In the genomic region with DNA sequence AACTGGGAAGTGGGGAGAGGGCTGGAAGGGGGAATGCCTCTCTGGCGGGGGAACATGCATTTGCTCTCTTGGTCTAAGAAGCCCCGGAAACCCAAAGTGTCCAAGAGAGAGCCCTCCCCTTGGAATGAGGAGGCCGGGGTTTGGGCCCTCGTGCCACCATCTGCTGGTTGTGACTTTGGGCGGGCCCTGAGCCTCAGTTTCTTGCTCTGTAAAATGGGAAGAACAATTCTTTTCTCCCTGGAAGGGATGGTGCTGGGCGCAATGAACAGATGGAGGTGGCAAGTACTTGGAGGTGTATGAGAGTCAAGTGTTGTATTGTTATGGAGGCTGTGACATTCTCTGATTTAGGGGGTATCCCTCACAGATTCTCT, we compare ENCODE assay signal across 14 cellular contexts.
DNase-seq lines count a peak whose midpoint lies in the region; ATAC-seq and TF ChIP-seq lines count a peak whose summit lies in the region.
"Had no signal": no experiment of that assay in that cellular context is flagged by ENCODE, and none has a peak within 500 bp of the region (broad histone marks: within the 10 kb centered on the region; RNA-seq: fewer than 3 reads in every experiment).

No MANE protein-coding gene starts in this region.

- no peak overlapping the region for H2AFZ ChIP-seq in Loucy (ENCODE audit: low read length)

- peak overlapping the region; percentile 87 for H3K9ac ChIP-seq in Loucy (ENCODE audit: low read depth, low read length, poor library complexity, severe bottlenecking)
- H3K9ac ChIP-seq: GM23248 had no signal

- H3K27me3 Mint-ChIP-seq in T-helper 17 cell (peaks cover 35% of the 10 kb centered on the region), nephron (ENCODE audit: low read depth) (peaks cover 62% of the 10 kb centered on the region)

- TF ChIP-seq CTCF in DOHH2 (IDR thresholded peaks at IDR 0.05; ENCODE audit: low read depth, low read length, poor library complexity, severe bottlenecking), result no peak
- no peak for TF ChIP-seq CTCF in Loucy (conservative IDR thresholded peaks at IDR 0.05; ENCODE audit: low read length)
- no peak for TF ChIP-seq CTCF in nephron (IDR thresholded peaks at IDR 0.05; ENCODE audit: unreplicated experiment in 3 of 3)

- no peak overlapping the region for H3K27ac ChIP-seq in DOHH2 (ENCODE audit: low read depth, low read length)
- H3K27ac ChIP-seq: BLaER1 treated with 17β-estradiol and CSF1 and Interleukin-3, amounts not matched to agents 10 nM and 100 nM; GM23248 had no signal

- H3F3A ChIP-seq in DOHH2 (ENCODE audit: control insufficient read depth, insufficient read depth) (no peaks in the 10 kb centered on the region), Loucy (ENCODE audit: low read depth) (peaks cover 12% of the 10 kb centered on the region; the same call in 1 of the 2 replicates)

- ATAC-seq in T-helper 17 cell (no peak), GM18502 (IDR thresholded peaks at IDR 0.05; ENCODE audit: poor library complexity, unreplicated experiment) (no peak)

- no peaks in the 10 kb centered on the region for H3K9me3 Mint-ChIP-seq in nephron
- H3K9me3 Mint-ChIP-seq: CD4-positive, alpha-beta memory T cell; IgD-negative memory B cell; T-cell had no signal

- peaks cover 42% of the 10 kb centered on the region for H3K4me1 ChIP-seq in DOHH2 (ENCODE audit: control insufficient read depth, low read length)
- peaks cover 42% of the 10 kb centered on the region for H3K4me1 ChIP-seq in Loucy (ENCODE audit: insufficient read depth, low read length, poor library complexity, severe bottlenecking)

- H3K9me2 ChIP-seq in DOHH2 (replicated peaks; ENCODE audit: control insufficient read depth, low read length) (no peaks in the 10 kb centered on the region), Loucy (replicated peaks; ENCODE audit: low read depth, low read length) (no peaks in the 10 kb centered on the region)

- no peaks in the 10 kb centered on the region for H3K9me3 ChIP-seq in DOHH2 (ENCODE audit: control insufficient read depth, insufficient read depth, low read length)
- no peaks in the 10 kb centered on the region for H3K9me3 ChIP-seq in Loucy (ENCODE audit: insufficient read depth, low read depth, low read length)
- H3K9me3 ChIP-seq in T-helper 17 cell (ENCODE audit: control insufficient read depth, low read length, poor library complexity, severe bottlenecking), result no peaks in the 10 kb centered on the region
- H3K9me3 ChIP-seq: BLaER1 treated with 17β-estradiol and CSF1 and Interleukin-3, amounts not matched to agents 10 nM and 100 nM had no signal

- no peak overlapping the region for H3K4me3 Mint-ChIP-seq in T-helper 17 cell
- H3K4me3 Mint-ChIP-seq in nephron, result no peak overlapping the region
- H3K4me3 Mint-ChIP-seq: T-cell had no signal

- peaks cover 28% of the 10 kb centered on the region for H3K4me1 Mint-ChIP-seq in T-helper 17 cell
- peaks cover 54% of the 10 kb centered on the region for H3K4me1 Mint-ChIP-seq in nephron

- no peaks in the 10 kb centered on the region for H4K20me1 ChIP-seq in DOHH2 (ENCODE audit: control insufficient read depth, insufficient read depth, low read depth, low read length)
- no peaks in the 10 kb centered on the region for H4K20me1 ChIP-seq in Loucy (ENCODE audit: insufficient read depth, low read length, poor library complexity, severe bottlenecking)

- DNase-seq in T-helper 17 cell (no peak), posterior cingulate gyrus (no peak), COR-L47 (lab: John Stamatoyannopoulos, UW) (no peak)
- DNase-seq: NCI-H187, NCI-H446 treated with DMSO at 0.1 percent for 48 hours had no signal

- H3K79me2 ChIP-seq in DOHH2 (ENCODE audit: control insufficient read depth, low read length) (no peaks in the 10 kb centered on the region), Loucy (ENCODE audit: insufficient read depth, low read length) (peaks cover 9% of the 10 kb centered on the region; the same call in 1 of the 2 replicates)

- H3K27ac Mint-ChIP-seq in T-helper 17 cell (peak overlapping the region; percentile 27), nephron (peak overlapping the region in 2 of 3 experiments; percentile 47 to 63)
- H3K27ac Mint-ChIP-seq: CD4-positive, alpha-beta memory T cell; IgD-negative memory B cell; T-cell had no signal

- intact Hi-C loops in posterior cingulate gyrus (cut with DNase I), result loop anchor here (5.0 kb wide), 1 partner anchor 430 kb away; no protein-coding TSS in a partner anchor

- H3K4me2 ChIP-seq in DOHH2 (ENCODE audit: low read length) (peak overlapping the region; percentile 30), Loucy (ENCODE audit: low read depth, low read length, poor library complexity, severe bottlenecking) (peak overlapping the region; percentile 86)

- no peak overlapping the region; the same call in 1 of the 2 replicates for H3K4me3 ChIP-seq in DOHH2 (ENCODE audit: low read length)
- H3K4me3 ChIP-seq in Loucy (ENCODE audit: low read length, poor library complexity, severe bottlenecking), result no peak overlapping the region
- H3K4me3 ChIP-seq: BLaER1 treated with 17β-estradiol and CSF1 and Interleukin-3, amounts not matched to agents 10 nM and 100 nM had no signal

- H3K27me3 ChIP-seq in DOHH2 (ENCODE audit: control insufficient read depth, low read length), result peaks cover 15% of the 10 kb centered on the region
- H3K27me3 ChIP-seq in Loucy (ENCODE audit: insufficient read depth, low read length, poor library complexity, severe bottlenecking), result no peaks in the 10 kb centered on the region

- no peaks in the 10 kb centered on the region for H3K36me3 ChIP-seq in DOHH2 (ENCODE audit: control insufficient read depth, low read length)
- H3K36me3 ChIP-seq in Loucy (ENCODE audit: insufficient read depth, low read length), result no peaks in the 10 kb centered on the region
- H3K36me3 ChIP-seq: BLaER1 treated with 17β-estradiol and CSF1 and Interleukin-3, amounts not matched to agents 10 nM and 100 nM had no signal

- H3K36me3 Mint-ChIP-seq in T-helper 17 cell (ENCODE audit: low read depth) (peaks cover 3% of the 10 kb centered on the region), nephron (ENCODE audit: low read depth) (no peaks in the 10 kb centered on the region)
- H3K36me3 Mint-ChIP-seq: CD4-positive, alpha-beta memory T cell; T-cell had no signal
